In genomic region chr6:166786704-166787293, GRCh38 we compare ENCODE assay signal across 8 cellular contexts.
DNase-seq lines count a peak whose midpoint lies in the region; ATAC-seq and TF ChIP-seq lines count a peak whose summit lies in the region.

No MANE protein-coding gene starts in this region.

- DNase-seq in activated CD8-positive, alpha-beta memory T cell treated with anti-CD3 and anti-CD28 coated beads, Interleukin-2, amount 50 U/mL, for 1 hour (ENCODE audit: extremely low read depth), result peak; percentile 11
- no peak for DNase-seq in activated CD8-positive, alpha-beta memory T cell treated with anti-CD3 and anti-CD28 coated beads, Interleukin-2, amount 50 U/mL, for 4 hours
- DNase-seq in OCI-M1 (lab: John Stamatoyannopoulos, UW) (peak; percentile 89), colonic mucosa (peak; percentile 27), right lobe of liver (no peak)
- no peak for DNase-seq in stimulated activated naive CD4-positive, alpha-beta T cell treated with Interleukin-2 at 50 U/mL for 16 hours (lab: John Stamatoyannopoulos, UW)

- TF ChIP-seq CTCF in colonic mucosa (IDR thresholded peaks at IDR 0.05), result peak; percentile 71
- TF ChIP-seq CTCF in right lobe of liver (IDR thresholded peaks at IDR 0.05), result peak; percentile 68 to 75 (median 74)

- H3K9ac ChIP-seq in colonic mucosa (ENCODE audit: low read depth in 2 of 2, low read length in 2 of 2), result no peak overlapping the region

- H3K36me3 ChIP-seq in colonic mucosa, result no peaks in the 10 kb centered on the region
- no peaks in the 10 kb centered on the region for H3K36me3 ChIP-seq in right lobe of liver

- no peak for TF ChIP-seq POLR2A in right lobe of liver (IDR thresholded peaks at IDR 0.05)

- peak; percentile 76 for TF ChIP-seq RAD21 in Ishikawa (IDR thresholded peaks at IDR 0.05; ENCODE audit: low read depth)

- ATAC-seq in right lobe of liver (peak; percentile 83 to 90 (median 86)), HG02588 (IDR thresholded peaks at IDR 0.05; ENCODE audit: unreplicated experiment) (no peak)

- H3K27ac ChIP-seq in colonic mucosa (no peak overlapping the region), right lobe of liver (no peak overlapping the region)

- H3K4me3 ChIP-seq in colonic mucosa (no peak overlapping the region), right lobe of liver (no peak overlapping the region)

- H3K9me3 ChIP-seq in colonic mucosa (no peaks in the 10 kb centered on the region), right lobe of liver (no peaks in the 10 kb centered on the region)

- 0% methylated on average over 3 of the region's 3 CpGs for WGBS in right lobe of liver (ENCODE audit: insufficient coverage, low coverage, low lambda C conversion rate, missing lambda C conversion rate)

- TF ChIP-seq EP300 in Ishikawa (IDR thresholded peaks at IDR 0.05; ENCODE audit: borderline replicate concordance), result no peak

- no peaks in the 10 kb centered on the region for H3K4me1 ChIP-seq in colonic mucosa
- no peaks in the 10 kb centered on the region for H3K4me1 ChIP-seq in right lobe of liver

- no peaks in the 10 kb centered on the region for H3K27me3 ChIP-seq in colonic mucosa
- no peaks in the 10 kb centered on the region for H3K27me3 ChIP-seq in right lobe of liver

- intact Hi-C loops in colonic mucosa (cut with DNase I) (loop anchor here (5.0 kb wide), 1 partner anchor 206 kb away; no protein-coding TSS in a partner anchor), right lobe of liver (cut with DNase I) (loop anchor here in 1 of 2 donors (10.0 kb wide), 1 partner anchor 358 kb away; no protein-coding TSS in a partner anchor)

TF ChIP-seq in Ishikawa, 13 proteins besides CTCF, POLR2A, EP300 and RAD21:
- TF ChIP-seq FOXM1 (IDR thresholded peaks at IDR 0.05; ENCODE audit: borderline replicate concordance, low read depth) (no peak), ZBTB7A (IDR thresholded peaks at IDR 0.05; ENCODE audit: low read depth) (no peak), CEBPB (IDR thresholded peaks at IDR 0.05) (no peak), TAF1 (IDR thresholded peaks at IDR 0.05; ENCODE audit: low read depth) (no peak), YY1 (IDR thresholded peaks at IDR 0.05; ENCODE audit: low read depth) (peak; percentile 66), NFIC (IDR thresholded peaks at IDR 0.05) (no peak), MAX (IDR thresholded peaks at IDR 0.05) (no peak)

Comparison
In these comparisons a context has a peak if more than half of its experiments do, and no peak if none do; other contexts are left out.
1. DNase-seq: peak in activated CD8-positive, alpha-beta memory T cell treated with anti-CD3 and anti-CD28 coated beads, Interleukin-2, amount 50 U/mL, for 1 hour (single experiment), OCI-M1 (single experiment) and colonic mucosa (single experiment); none in activated CD8-positive, alpha-beta memory T cell treated with anti-CD3 and anti-CD28 coated beads, Interleukin-2, amount 50 U/mL, for 4 hours (single experiment), right lobe of liver (0 of 3) and stimulated activated naive CD4-positive, alpha-beta T cell treated with Interleukin-2 at 50 U/mL for 16 hours (single experiment).